15 cellular contexts compared by ENCODE assay signal in genomic region chr14:67317822-67318221, GRCh38. TPM values are rescaled to one million over a fixed set of nuclear protein-coding genes. Genes with fewer than 3 reads are reported as not detected.
A peak's percentile ranks its signal among the peaks of the same experiment; 100 is the strongest.
DNase-seq lines count a peak whose midpoint lies in the region; ATAC-seq, FAIRE-seq and TF ChIP-seq lines count a peak whose summit lies in the region.
"Had no signal": no experiment of that assay in that cellular context is flagged by ENCODE, and none has a peak within 500 bp of the region (broad histone marks: within the 10 kb centered on the region; RNA-seq: fewer than 3 reads in every experiment).

No MANE protein-coding gene starts in this region.

- no peaks in the 10 kb centered on the region for H4K20me1 ChIP-seq in Loucy (ENCODE audit: insufficient read depth, low read length, poor library complexity, severe bottlenecking)

- H3K27me3 ChIP-seq in Loucy (ENCODE audit: insufficient read depth, low read length, poor library complexity, severe bottlenecking) (no peaks in the 10 kb centered on the region), small intestine (ENCODE audit: control insufficient read depth in 2 of 2, insufficient read depth in 2 of 2, low read length in 2 of 2) (no peaks in the 10 kb centered on the region), tibial artery (no peaks in the 10 kb centered on the region)

- peak; percentile 6 for DNase-seq in HT-29 (ENCODE audit: low spot score)
- no peak for DNase-seq in left colon
- peak; percentile 15 for DNase-seq in small intestine
- DNase-seq in tibial artery = no peak
- DNase-seq: ACHN; Caco-2; CD4-positive, alpha-beta T cell; H9; KG1 had no signal

- 16 to 60% (median 42%) methylated on average over 1 of the region's 1 CpG for WGBS in small intestine, 3 donors

- no peak overlapping the region for H3K9ac ChIP-seq in Loucy (ENCODE audit: low read depth, low read length, poor library complexity, severe bottlenecking)

- H3K36me3 ChIP-seq in Loucy (ENCODE audit: insufficient read depth, low read length) = peaks cover 8% of the 10 kb centered on the region; the same call in 1 of the 2 replicates
- peaks cover 5 to 9% of the 10 kb centered on the region in 2 donors for H3K36me3 ChIP-seq in small intestine (ENCODE audit: control insufficient read depth in 2 of 2, insufficient read depth in 2 of 2, low read length in 2 of 2)
- H3K36me3 ChIP-seq in tibial artery = peaks cover 27 to 62% (median 46%) of the 10 kb centered on the region in 3 donors

- peak overlapping the region; percentile 22 for H3K4me2 ChIP-seq in Loucy (ENCODE audit: low read depth, low read length, poor library complexity, severe bottlenecking)

- no peaks in the 10 kb centered on the region for H3K9me2 ChIP-seq in Loucy (replicated peaks; ENCODE audit: low read depth, low read length)

- no peak for FAIRE-seq in small intestine (lab: Jason Lieb, UNC)
- FAIRE-seq: GM12891, H1 had no signal

- H3F3A ChIP-seq in Loucy (ENCODE audit: low read depth) = no peaks in the 10 kb centered on the region

- H3K79me2 ChIP-seq in Loucy (ENCODE audit: insufficient read depth, low read length) = no peaks in the 10 kb centered on the region

- H3K4me1 ChIP-seq in Loucy (ENCODE audit: insufficient read depth, low read length, poor library complexity, severe bottlenecking) (no peaks in the 10 kb centered on the region), small intestine (ENCODE audit: control insufficient read depth in 2 of 2, insufficient read depth in 1 of 2, low read depth in 1 of 2, low read length in 1 of 2) (no peaks in the 10 kb centered on the region), tibial artery (no peaks in the 10 kb centered on the region)

- ATAC-seq in left colon (peak; percentile 66), GM19463 (IDR thresholded peaks at IDR 0.05; ENCODE audit: unreplicated experiment) (no peak), GM21367 (IDR thresholded peaks at IDR 0.05; ENCODE audit: unreplicated experiment) (no peak)

- no peak overlapping the region for H3K27ac ChIP-seq in small intestine (ENCODE audit: low read depth in 1 of 2, low read length in 1 of 2)
- H3K27ac ChIP-seq in tibial artery = no peak overlapping the region
- H3K27ac ChIP-seq: C4-2B had no signal

- H3K9me3 ChIP-seq in Loucy (ENCODE audit: insufficient read depth, low read depth, low read length) (no peaks in the 10 kb centered on the region), small intestine (ENCODE audit: control insufficient read depth, low read depth) (no peaks in the 10 kb centered on the region), tibial artery (no peaks in the 10 kb centered on the region)
- H3K9me3 ChIP-seq: Caco-2 had no signal

- no peak overlapping the region for H2AFZ ChIP-seq in Loucy (ENCODE audit: low read length)

- intact Hi-C loops in left colon (cut with DNase I, micrococcal nuclease) = no loop called here
- intact Hi-C loops in tibial artery (cut with DNase I; ENCODE audit: low total_unique reads) = no loop called here

- H3K4me3 ChIP-seq in Loucy (ENCODE audit: low read length, poor library complexity, severe bottlenecking) (no peak overlapping the region), small intestine (ENCODE audit: low read depth in 1 of 2, low read length in 2 of 2) (no peak overlapping the region), tibial artery (no peak overlapping the region)

- TF ChIP-seq CTCF in Loucy (conservative IDR thresholded peaks at IDR 0.05; ENCODE audit: low read length) (no peak), tibial artery (IDR thresholded peaks at IDR 0.05) (no peak)

RNA-seq across cellular contexts. Expression of gene ATP6V1D, which starts 41.8 kb away (rescaled TPM):
- total RNA-seq in HT-29 (2014; rRNA removed; shearing (Covaris generic)) = 27.3 and 36.5 TPM in 2 replicates
- total RNA-seq in left colon = 10 to 100 TPM; 80.3 to 91.2 TPM
- polyA plus RNA-seq in small intestine = 10 to 100 TPM; 43.1 to 84.3 (median 55.1) TPM

RNA-seq across cellular contexts. Expression of gene EIF2S1, which starts 42.3 kb away (rescaled TPM):
- total RNA-seq in HT-29 (2014; rRNA removed; shearing (Covaris generic)) = 99.9 and 100 TPM in 2 replicates
- 10 to 100 TPM; 58.1 to 66.2 TPM for total RNA-seq in left colon
- 100 to 1,000 TPM in 1 of 3 donors, 10 to 100 TPM in 2; 43.6 to 116 (median 59.7) TPM for polyA plus RNA-seq in small intestine

Comparison
In these comparisons a context has a peak if more than half of its experiments do, and no peak if none do; other contexts are left out.
1. DNase-seq: peak in HT-29 (single experiment) and small intestine (single experiment); none in left colon (0 of 2) and tibial artery (0 of 2).